15 cellular contexts compared by ENCODE assay signal in the genomic region with DNA sequence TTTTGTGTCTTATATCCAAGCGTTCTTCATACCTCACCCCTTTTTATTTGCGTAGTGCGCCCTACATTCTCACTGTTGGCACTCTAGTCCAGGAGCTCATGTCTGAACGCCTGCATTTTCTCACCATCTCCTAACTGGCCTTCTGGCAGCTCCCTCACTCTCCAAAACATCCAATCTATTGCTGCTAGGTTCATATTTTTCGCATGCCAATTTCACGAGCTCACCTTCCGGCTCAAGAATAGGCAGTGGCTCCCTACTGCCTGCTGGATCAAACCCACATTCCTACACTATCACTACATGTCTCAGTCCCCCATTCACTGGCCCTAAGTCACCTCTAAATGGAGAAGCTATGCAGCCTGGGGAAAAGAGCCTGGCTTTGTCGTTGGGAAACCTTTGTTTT.
DNase-seq lines count a peak whose midpoint lies in the region; ATAC-seq and TF ChIP-seq lines count a peak whose summit lies in the region.
"Had no signal": no experiment of that assay in that cellular context is flagged by ENCODE, and none has a peak within 500 bp of the region (broad histone marks: within the 10 kb centered on the region; RNA-seq: fewer than 3 reads in every experiment).

No MANE protein-coding gene starts in this region.

- no peak overlapping the region for H2BK120ac ChIP-seq in H9 (ENCODE audit: low read depth, low read length, poor library complexity, severe bottlenecking)

- H2BK15ac ChIP-seq in H9 (ENCODE audit: low read depth, low read length), result no peak overlapping the region

- H3K36me3 ChIP-seq in naive thymus-derived CD4-positive, alpha-beta T cell (ENCODE audit: control insufficient read depth in 2 of 3, insufficient read depth in 3 of 3, low read length in 3 of 3), result peaks cover 0 to 7% (median 0%) of the 10 kb centered on the region in 3 experiments

- H3K79me1 ChIP-seq in H9 (ENCODE audit: insufficient read depth, low read depth, low read length, poor library complexity, severe bottlenecking), result no peaks in the 10 kb centered on the region

- peak overlapping the region; percentile 96 for H3K27ac Mint-ChIP-seq in activated T-cell treated with anti-CD3 and anti-CD28 coated beads, Interleukin-2, amount 50 U/mL, for 24 hours
- H3K27ac Mint-ChIP-seq in H9, result peak overlapping the region in 2 of 3 experiments; percentile 2 to 66; a peak in 3 of 7 replicates
- H3K27ac Mint-ChIP-seq in activated naive CD8-positive, alpha-beta T cell treated with anti-CD3 and anti-CD28 coated beads, Interleukin-2, amount 10 ng/mL, durations not matched to agents 7 days and 5 days, result peak overlapping the region; percentile 78
- peak overlapping the region in 8 of 9 donors; percentile 38 to 96 (median 90) for H3K27ac Mint-ChIP-seq in naive thymus-derived CD4-positive, alpha-beta T cell

- peaks cover 86% of the 10 kb centered on the region for H3K4me1 Mint-ChIP-seq in activated T-cell treated with anti-CD3 and anti-CD28 coated beads, Interleukin-2, amount 50 U/mL, for 24 hours (ENCODE audit: low read depth)
- peaks cover 41 to 42% of the 10 kb centered on the region in 2 experiments for H3K4me1 Mint-ChIP-seq in H9
- peaks cover 58% of the 10 kb centered on the region for H3K4me1 Mint-ChIP-seq in activated naive CD8-positive, alpha-beta T cell treated with anti-CD3 and anti-CD28 coated beads, Interleukin-2, amount 10 ng/mL, durations not matched to agents 7 days and 5 days
- H3K4me1 Mint-ChIP-seq in naive thymus-derived CD4-positive, alpha-beta T cell, result peaks cover 46 to 79% (median 74%) of the 10 kb centered on the region in 7 donors

- H3K27me3 ChIP-seq in H9 (ENCODE audit: insufficient read depth, low read length), result no peaks in the 10 kb centered on the region
- H3K27me3 ChIP-seq in naive thymus-derived CD4-positive, alpha-beta T cell (ENCODE audit: control insufficient read depth in 2 of 2, insufficient read depth in 2 of 2, low read length in 2 of 2), result no peaks in the 10 kb centered on the region

- no peak overlapping the region for H2BK12ac ChIP-seq in H9 (ENCODE audit: insufficient read length, low read depth, low read length)

- no peak overlapping the region for H3K9ac ChIP-seq in H9 (ENCODE audit: extremely low read depth, insufficient read length, low read length)

- no peak overlapping the region for H4K5ac ChIP-seq in H9 (ENCODE audit: insufficient read length, low read depth, low read length)

- no peaks in the 10 kb centered on the region for H3K27me3 Mint-ChIP-seq in activated T-cell treated with anti-CD3 and anti-CD28 coated beads, Interleukin-2, amount 50 U/mL, for 24 hours
- H3K27me3 Mint-ChIP-seq in H9 (ENCODE audit: low read depth), result no peaks in the 10 kb centered on the region
- H3K27me3 Mint-ChIP-seq in activated naive CD8-positive, alpha-beta T cell treated with anti-CD3 and anti-CD28 coated beads, Interleukin-2, amount 10 ng/mL, durations not matched to agents 7 days and 5 days, result no peaks in the 10 kb centered on the region
- peaks cover 0 to 5% (median 0%) of the 10 kb centered on the region in 5 donors for H3K27me3 Mint-ChIP-seq in naive thymus-derived CD4-positive, alpha-beta T cell

- H3K36me3 Mint-ChIP-seq in activated T-cell treated with anti-CD3 and anti-CD28 coated beads, Interleukin-2, amount 50 U/mL, for 24 hours (ENCODE audit: low read depth), result peaks cover 18% of the 10 kb centered on the region
- H3K36me3 Mint-ChIP-seq in H9 (ENCODE audit: insufficient read depth in 1 of 3, low read depth in 3 of 3), result no peaks in the 10 kb centered on the region; a peak in 1 of 7 replicates
- peaks cover 28% of the 10 kb centered on the region for H3K36me3 Mint-ChIP-seq in activated naive CD8-positive, alpha-beta T cell treated with anti-CD3 and anti-CD28 coated beads, Interleukin-2, amount 10 ng/mL, durations not matched to agents 7 days and 5 days
- peaks cover 26 to 65% (median 54%) of the 10 kb centered on the region in 5 donors for H3K36me3 Mint-ChIP-seq in naive thymus-derived CD4-positive, alpha-beta T cell

- no peak overlapping the region for H2AFZ ChIP-seq in H9 (ENCODE audit: low read length)

- H2AK5ac ChIP-seq in H9 (ENCODE audit: insufficient read length, low read length), result no peak overlapping the region

- no peak overlapping the region for H3K23ac ChIP-seq in H9 (ENCODE audit: insufficient read length, low read depth, low read length)

- no peak overlapping the region for H2BK5ac ChIP-seq in H9 (ENCODE audit: insufficient read length, low read length)

- H3T11ph ChIP-seq in H9 (ENCODE audit: low read length), result no peak overlapping the region

- peak overlapping the region; percentile 19 for H3K4me3 ChIP-seq in naive thymus-derived CD4-positive, alpha-beta T cell (ENCODE audit: low read length)

- DNase-seq in activated T-cell treated with anti-CD3 and anti-CD28 coated beads, Interleukin-2, amount 50 U/mL, for 24 hours, result no peak
- DNase-seq in activated T-cell treated with anti-CD3 and anti-CD28 coated beads, Interleukin-2, amount 50 U/mL, for 1 hour, result no peak
- DNase-seq in H9 (no peak), midbrain (lab: John Stamatoyannopoulos, UW) (no peak), hepatic stellate cell (ENCODE audit: low spot score) (no peak)
- no peak for DNase-seq in activated naive CD8-positive, alpha-beta T cell treated with anti-CD3 and anti-CD28 coated beads, Interleukin-2, amount 10 ng/mL, durations not matched to agents 7 days and 5 days
- no peak for DNase-seq in naive thymus-derived CD4-positive, alpha-beta T cell
- DNase-seq: ACHN, aorta, glutamatergic neuron, KG1, NCI-H1048, NCI-H2081, RPMI8226 had no signal

- H4K20me1 ChIP-seq in H9 (ENCODE audit: control insufficient read depth, insufficient read depth, insufficient read length), result no peaks in the 10 kb centered on the region

- H3K4me1 ChIP-seq in H9 (ENCODE audit: insufficient read depth, low read length), result peaks cover 13% of the 10 kb centered on the region; the same call in 1 of the 2 replicates
- peaks cover 38 to 51% of the 10 kb centered on the region in 2 donors for H3K4me1 ChIP-seq in naive thymus-derived CD4-positive, alpha-beta T cell (ENCODE audit: control insufficient read depth in 2 of 2, insufficient read depth in 2 of 2, low read length in 2 of 2)

- H4K8ac ChIP-seq in H9 (replicated peaks; ENCODE audit: insufficient read length, low read depth, low read length), result no peak overlapping the region

- POLR2A ChIA-PET in activated naive CD8-positive, alpha-beta T cell treated with anti-CD3 and anti-CD28 coated beads, Interleukin-2, amount 10 ng/mL, durations not matched to agents 7 days and 5 days (lab: Charles Lee), result interaction anchor here (1.8 kb wide), 1 partner anchor 9 kb away, joined by 8 read pairs; no protein-coding TSS in a partner anchor
- POLR2A ChIA-PET in naive thymus-derived CD4-positive, alpha-beta T cell (lab: Charles Lee), result interaction anchor here (0.6 to 3.0 kb wide), 5 partner anchors 9 to 28 kb away, joined by 3 to 10 read pairs (median 3); no protein-coding TSS in a partner anchor

- H3K18ac ChIP-seq in H9 (ENCODE audit: insufficient read length, low read depth, low read length), result no peak overlapping the region

- H3K4me2 ChIP-seq in H9 (ENCODE audit: insufficient read depth, insufficient read length, low read length), result no peak overlapping the region

- intact Hi-C loops in naive thymus-derived CD4-positive, alpha-beta T cell (cut with micrococcal nuclease), result loop anchor here (1.0 to 10.0 kb wide), 6 partner anchors 8 to 1937 kb away; a partner anchor contains a TSS

- no CpG with 5 or more reads among the region's 8 CpGs for WGBS in H9 (ENCODE audit: extremely low coverage, insufficient read length, low lambda C conversion rate)

- H4K91ac ChIP-seq in H9 (ENCODE audit: insufficient read length, low read depth, low read length), result no peak overlapping the region

- H3K23me2 ChIP-seq in H9 (ENCODE audit: insufficient read length, low read depth, low read length, poor library complexity, severe bottlenecking), result no peaks in the 10 kb centered on the region

- no peak overlapping the region for H3K4ac ChIP-seq in H9 (ENCODE audit: low read depth, low read length)

- no peak overlapping the region for H2BK20ac ChIP-seq in H9 (ENCODE audit: low read depth, low read length, poor library complexity, severe bottlenecking)

- H3K27ac ChIP-seq in H9 (ENCODE audit: insufficient read length, low read depth, low read length), result no peak overlapping the region
- H3K27ac ChIP-seq in naive thymus-derived CD4-positive, alpha-beta T cell (ENCODE audit: low read depth, low read length), result peak overlapping the region; percentile 81

- H3K9me3 ChIP-seq in H9 (ENCODE audit: control insufficient read depth, low read depth, low read length), result no peaks in the 10 kb centered on the region
- H3K9me3 ChIP-seq in naive thymus-derived CD4-positive, alpha-beta T cell (ENCODE audit: control insufficient read depth in 2 of 3, low read length in 3 of 3), result no peaks in the 10 kb centered on the region

- CTCF ChIA-PET in naive thymus-derived CD4-positive, alpha-beta T cell (lab: Charles Lee), result interaction anchor here (1.6 to 2.1 kb wide), 3 partner anchors 9 to 34 kb away, joined by 3 to 7 read pairs (median 5); no protein-coding TSS in a partner anchor

- peak overlapping the region; percentile 50 for H3K4me3 Mint-ChIP-seq in activated T-cell treated with anti-CD3 and anti-CD28 coated beads, Interleukin-2, amount 50 U/mL, for 24 hours
- H3K4me3 Mint-ChIP-seq in H9, result no peak overlapping the region
- H3K4me3 Mint-ChIP-seq in activated naive CD8-positive, alpha-beta T cell treated with anti-CD3 and anti-CD28 coated beads, Interleukin-2, amount 10 ng/mL, durations not matched to agents 7 days and 5 days, result no peak overlapping the region
- H3K4me3 Mint-ChIP-seq in naive thymus-derived CD4-positive, alpha-beta T cell, result peak overlapping the region in 9 of 10 donors; percentile 69 to 100 (median 86)

- no peaks in the 10 kb centered on the region for H3K79me2 ChIP-seq in H9 (ENCODE audit: insufficient read depth, low read length)

- H3K56ac ChIP-seq in H9 (ENCODE audit: insufficient read length, low read depth, low read length), result no peak overlapping the region

- no peak overlapping the region for H3K14ac ChIP-seq in H9 (ENCODE audit: insufficient read depth, low read length)

- no peak for TF ChIP-seq CTCF in H9 (conservative IDR thresholded peaks at IDR 0.05)

- peaks cover 2% of the 10 kb centered on the region for H3K9me3 Mint-ChIP-seq in activated T-cell treated with anti-CD3 and anti-CD28 coated beads, Interleukin-2, amount 50 U/mL, for 24 hours
- no peaks in the 10 kb centered on the region; a peak in 1 of 5 replicates for H3K9me3 Mint-ChIP-seq in H9
- H3K9me3 Mint-ChIP-seq in activated naive CD8-positive, alpha-beta T cell treated with anti-CD3 and anti-CD28 coated beads, Interleukin-2, amount 10 ng/mL, durations not matched to agents 7 days and 5 days, result no peaks in the 10 kb centered on the region
- H3K9me3 Mint-ChIP-seq in naive thymus-derived CD4-positive, alpha-beta T cell, result peaks cover 0 to 7% (median 0%) of the 10 kb centered on the region in 11 donors

- no peak for ATAC-seq in activated naive CD8-positive, alpha-beta T cell treated with anti-CD3 and anti-CD28 coated beads, Interleukin-2, amount 10 ng/mL, durations not matched to agents 7 days and 5 days (ENCODE audit: low read depth)
- ATAC-seq in naive thymus-derived CD4-positive, alpha-beta T cell, result no peak
- ATAC-seq in GM18502 (IDR thresholded peaks at IDR 0.05; ENCODE audit: poor library complexity, unreplicated experiment), result no peak

Comparison
In these comparisons a context has a peak if more than half of its experiments do, and no peak if none do; other contexts are left out.
1. H3K27ac Mint-ChIP-seq: peak in every context shown above with its lines; median percentile 96 in activated T-cell treated with anti-CD3 and anti-CD28 coated beads, Interleukin-2, amount 50 U/mL, for 24 hours; 90 in naive thymus-derived CD4-positive, alpha-beta T cell; 78 in activated naive CD8-positive, alpha-beta T cell treated with anti-CD3 and anti-CD28 coated beads, Interleukin-2, amount 10 ng/mL, durations not matched to agents 7 days and 5 days; 34 in H9.
2. H3K4me3 Mint-ChIP-seq: peak in activated T-cell treated with anti-CD3 and anti-CD28 coated beads, Interleukin-2, amount 50 U/mL, for 24 hours (single experiment) and naive thymus-derived CD4-positive, alpha-beta T cell (9 of 10); none in H9 (0 of 2) and activated naive CD8-positive, alpha-beta T cell treated with anti-CD3 and anti-CD28 coated beads, Interleukin-2, amount 10 ng/mL, durations not matched to agents 7 days and 5 days (single experiment).